ENCODE assay signal across 8 cellular contexts in the genomic region with DNA sequence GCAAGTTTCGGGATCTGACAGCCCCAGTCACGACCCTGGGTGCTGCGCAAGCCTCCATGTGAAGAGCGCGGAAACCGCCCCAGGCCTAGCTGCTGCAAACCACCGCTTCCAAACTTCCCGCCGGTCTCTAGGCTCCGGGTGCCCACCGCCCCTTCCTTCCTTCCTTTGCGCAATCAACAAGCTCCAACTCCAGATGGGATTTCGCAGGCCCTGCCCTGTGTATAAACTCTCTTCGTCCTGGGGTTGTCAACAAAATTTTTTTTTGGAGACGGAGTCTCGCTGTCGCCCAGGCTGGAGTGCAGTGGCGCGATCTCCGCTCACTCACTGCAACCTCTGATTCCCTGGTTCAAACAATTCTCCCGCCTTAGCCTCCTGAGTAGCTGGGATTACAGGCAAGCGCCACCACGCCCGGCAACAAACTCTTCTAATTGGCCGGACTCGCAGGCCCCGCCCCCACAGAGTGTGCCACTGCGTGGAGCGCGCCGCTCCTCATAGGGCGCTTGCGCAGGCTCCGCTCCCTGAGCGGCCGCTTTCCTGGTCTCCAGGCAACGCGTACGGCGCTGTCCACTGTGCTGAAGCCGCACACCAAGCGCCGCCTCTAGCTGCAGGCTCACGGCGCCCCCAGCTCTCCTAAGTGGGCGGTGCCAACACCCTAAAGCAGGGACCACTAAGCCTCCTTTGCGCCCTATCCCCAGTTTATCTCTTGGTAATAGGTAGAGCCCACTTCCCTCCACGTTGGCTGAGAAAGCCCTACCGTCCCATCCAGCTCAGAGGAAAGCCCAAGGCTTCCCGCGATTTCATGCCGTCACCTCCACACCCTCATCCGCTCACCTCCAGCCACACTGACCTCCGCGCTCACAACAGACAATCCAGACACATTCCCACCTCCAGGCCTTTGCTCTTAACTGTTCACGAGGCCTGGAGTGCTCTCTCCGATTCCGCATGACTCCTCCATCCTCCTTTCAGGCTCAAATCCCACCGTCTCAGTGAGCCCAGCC. TPM values are rescaled to one million over a fixed set of nuclear protein-coding genes. Genes with fewer than 3 reads are reported as not detected.
DNase-seq lines count a peak whose midpoint lies in the region; ATAC-seq, FAIRE-seq and TF ChIP-seq lines count a peak whose summit lies in the region.

No MANE protein-coding gene starts in this region.

- CTCF ChIA-PET in activated CD4-positive, alpha-beta T cell treated with anti-CD3 and anti-CD28 coated beads for 36 hours (lab: Charles Lee), result interaction anchor here (0.5 to 10.2 kb wide), 10 partner anchors 22 to 197 kb away, joined by 3 to 164 read pairs (median 3); a partner anchor contains a TSS

- no peak overlapping the region for H3K27ac ChIP-seq in kidney (ENCODE audit: low read depth in 2 of 2, low read length in 2 of 2)

- FAIRE-seq in kidney (lab: Jason Lieb, UNC), result peak; percentile 32

- intact Hi-C loops in activated CD4-positive, alpha-beta T cell treated with anti-CD3 and anti-CD28 coated beads for 36 hours (cut with DNase I, micrococcal nuclease), result loop anchor here (1.0 to 10.0 kb wide), 7 partner anchors 23 to 218 kb away; a partner anchor contains a TSS
- intact Hi-C loops in kidney (cut with DNase I), result no loop called here

- no peaks in the 10 kb centered on the region for H3K9me3 Mint-ChIP-seq in activated CD4-positive, alpha-beta T cell treated with anti-CD3 and anti-CD28 coated beads for 36 hours (ENCODE audit: low read depth)

- POLR2A ChIA-PET in activated CD4-positive, alpha-beta T cell treated with anti-CD3 and anti-CD28 coated beads for 36 hours (lab: Charles Lee), result interaction anchor here (0.6 to 1.5 kb wide), 4 partner anchors 15 to 114 kb away, joined by 3 to 7 read pairs (median 4); no protein-coding TSS in a partner anchor

- H3K36me3 ChIP-seq in kidney (ENCODE audit: control insufficient read depth in 1 of 2, insufficient read depth in 2 of 2, low read length in 2 of 2), result peaks cover 14 to 15% of the 10 kb centered on the region in 2 donors

- H3K4me1 ChIP-seq in kidney (ENCODE audit: control insufficient read depth in 1 of 2, insufficient read depth in 1 of 2, low read depth in 1 of 2, low read length in 2 of 2), result peaks cover 0 to 9% of the 10 kb centered on the region in 2 donors

- H3K9ac ChIP-seq in kidney (ENCODE audit: low read length in 2 of 2), result no peak overlapping the region

- H3K4me3 ChIP-seq in GM12864 (ENCODE audit: low read depth, low read length) (no peak overlapping the region), kidney (ENCODE audit: low read length in 2 of 2) (peak overlapping the region; percentile 25 to 29)

- no peaks in the 10 kb centered on the region for H3K27me3 Mint-ChIP-seq in activated CD4-positive, alpha-beta T cell treated with anti-CD3 and anti-CD28 coated beads for 36 hours

- H3K36me3 Mint-ChIP-seq in activated CD4-positive, alpha-beta T cell treated with anti-CD3 and anti-CD28 coated beads for 36 hours (ENCODE audit: low read depth), result peaks cover 9% of the 10 kb centered on the region

- TF ChIP-seq CTCF in GM12864 (IDR thresholded peaks at IDR 0.05; ENCODE audit: low read depth, low read length, missing control alignments) (no peak), kidney (IDR thresholded peaks at IDR 0.05; ENCODE audit: borderline replicate concordance, extremely low read depth, insufficient read depth) (no peak)

- peaks cover 13% of the 10 kb centered on the region for H3K4me1 Mint-ChIP-seq in activated CD4-positive, alpha-beta T cell treated with anti-CD3 and anti-CD28 coated beads for 36 hours

- no peak overlapping the region for H3K27ac Mint-ChIP-seq in activated CD4-positive, alpha-beta T cell treated with anti-CD3 and anti-CD28 coated beads for 36 hours

- peak; percentile 57 for DNase-seq in GM12864 (ENCODE audit: low read depth)
- peak; percentile 91 for DNase-seq in NCI-H460 (ENCODE audit: extremely low read depth, low read depth)
- DNase-seq in activated CD4-positive, alpha-beta T cell treated with anti-CD3 and anti-CD28 coated beads for 36 hours, result peak; percentile 95
- DNase-seq in cerebellar nuclear complex (lab: John Stamatoyannopoulos, UW), result peak; percentile 69 to 75
- peak; percentile 97 for DNase-seq in kidney
- DNase-seq in stimulated activated CD4-positive, alpha-beta T cell treated with anti-CD3 and anti-CD28 coated beads, Interleukin-1b, Interleukin-23, amount 100 ng/mL, for 1 hour (ENCODE audit: low read depth in 2 of 2), result peak; percentile 61 to 67

- peak overlapping the region; percentile 59 for H3K4me3 Mint-ChIP-seq in activated CD4-positive, alpha-beta T cell treated with anti-CD3 and anti-CD28 coated beads for 36 hours

- H3K9me3 ChIP-seq in kidney (ENCODE audit: control insufficient read depth in 1 of 2, low read length in 2 of 2), result no peaks in the 10 kb centered on the region

- ATAC-seq in HG03175 (IDR thresholded peaks at IDR 0.05; ENCODE audit: unreplicated experiment), result peak; percentile 75
- peak; percentile 99 for ATAC-seq in activated CD4-positive, alpha-beta T cell treated with anti-CD3 and anti-CD28 coated beads for 36 hours
- no peak for ATAC-seq in GM18858 (IDR thresholded peaks at IDR 0.05; ENCODE audit: unreplicated experiment)

RNA-seq across cellular contexts. Expression of a gene that starts 5.5 kb away (rescaled TPM):
- 30.0 and 31.2 TPM in 2 replicates for total RNA-seq in NCI-H460 (2014; rRNA removed; shearing (Covaris generic))
- 228 and 240 TPM in 2 replicates for polyA plus RNA-seq in NCI-H460 (2014; cell fraction: nucleus; rRNA removed)
- total RNA-seq in activated CD4-positive, alpha-beta T cell treated with anti-CD3 and anti-CD28 coated beads for 36 hours, result 10 to 100 TPM; 51.5 to 52.8 TPM
- 55.2 TPM for total RNA-seq in kidney
- 77.2 TPM for polyA plus RNA-seq in kidney (ENCODE audit: insufficient read depth, low read depth, low replicate concordance)

RNA-seq across cellular contexts. Expression of a gene that starts 22.2 kb away (rescaled TPM):
- 33.8 and 38.8 TPM in 2 replicates for total RNA-seq in NCI-H460 (2014; rRNA removed; shearing (Covaris generic))
- 52.4 and 63.9 TPM in 2 replicates for polyA plus RNA-seq in NCI-H460 (2014; cell fraction: nucleus; rRNA removed)
- 100 to 1,000 TPM; 167 to 185 TPM for total RNA-seq in activated CD4-positive, alpha-beta T cell treated with anti-CD3 and anti-CD28 coated beads for 36 hours
- total RNA-seq in kidney, result 226 TPM
- polyA plus RNA-seq in kidney (ENCODE audit: insufficient read depth, low read depth, low replicate concordance), result 79.0 TPM

RNA-seq across cellular contexts. Expression of a gene that starts 41.6 kb away (rescaled TPM):
- 101 and 112 TPM in 2 replicates for total RNA-seq in NCI-H460 (2014; rRNA removed; shearing (Covaris generic))
- polyA plus RNA-seq in NCI-H460 (2014; cell fraction: nucleus; rRNA removed), result 217 and 305 TPM in 2 replicates
- 100 to 1,000 TPM; 433 to 570 TPM for total RNA-seq in activated CD4-positive, alpha-beta T cell treated with anti-CD3 and anti-CD28 coated beads for 36 hours
- 206 TPM for total RNA-seq in kidney
- 58.3 TPM for polyA plus RNA-seq in kidney (ENCODE audit: insufficient read depth, low read depth, low replicate concordance)
